ENCODE assay signal across 12 cellular contexts in the genomic region with DNA sequence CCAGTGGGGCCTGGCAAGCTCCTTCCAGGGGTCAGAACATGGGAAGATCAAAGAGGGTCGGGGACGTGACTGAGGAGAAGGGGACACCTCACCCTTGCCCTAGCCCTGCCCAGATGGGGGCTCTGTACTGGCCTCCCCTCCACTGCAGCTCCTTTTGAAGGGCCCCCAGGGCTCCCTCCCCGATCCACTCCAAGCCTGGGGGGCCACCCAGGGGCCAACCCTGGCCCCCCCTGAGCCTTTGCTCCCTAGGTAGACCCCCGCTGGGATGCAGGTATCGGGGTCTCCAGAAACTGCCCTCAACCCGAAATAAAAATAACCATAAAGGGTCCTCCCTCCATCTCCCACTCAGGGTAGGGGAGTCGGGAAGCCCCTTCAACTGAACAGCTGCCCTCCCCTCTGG. TPM values are rescaled to one million over a fixed set of nuclear protein-coding genes. Genes with fewer than 3 reads are reported as not detected.
DNase-seq lines count a peak whose midpoint lies in the region; ATAC-seq, FAIRE-seq and TF ChIP-seq lines count a peak whose summit lies in the region.
"Had no signal": no experiment of that assay in that cellular context is flagged by ENCODE, and none has a peak within 500 bp of the region (broad histone marks: within the 10 kb centered on the region; RNA-seq: fewer than 3 reads in every experiment).

No MANE protein-coding gene starts in this region.

- H3K4ac ChIP-seq in mesenchymal stem cell (ENCODE audit: low read depth in 1 of 2, low read length in 2 of 2): no peak overlapping the region
- no peak overlapping the region for H3K4ac ChIP-seq in neuronal stem cell (ENCODE audit: low read length)

- intact Hi-C loops in vagina (cut with DNase I): no loop called here

- H3K9me3 ChIP-seq in astrocyte (ENCODE audit: insufficient read depth, low read depth, low read length) (no peaks in the 10 kb centered on the region), mesenchymal stem cell (ENCODE audit: control insufficient read depth, low read length) (peaks cover 15% of the 10 kb centered on the region), neuronal stem cell (replicated peaks in 1 of 2; ENCODE audit: control insufficient read depth in 2 of 2, insufficient read depth in 1 of 2, low read depth in 1 of 2, low read length in 2 of 2) (peaks cover 6 to 14% of the 10 kb centered on the region in 2 donors), vagina (no peaks in the 10 kb centered on the region)

- H3K4me3 ChIP-seq in astrocyte (ENCODE audit: insufficient read depth, low read depth, low read length) (no peak overlapping the region), mesenchymal stem cell (ENCODE audit: insufficient read depth in 1 of 2, low read depth in 1 of 2, low read length in 2 of 2) (no peak overlapping the region), neuronal stem cell (ENCODE audit: low read length in 2 of 2) (no peak overlapping the region), vagina (no peak overlapping the region)
- H3K4me3 ChIP-seq: BLaER1 had no signal

- H3K4me1 Mint-ChIP-seq in astrocyte (ENCODE audit: low read depth, unreplicated experiment): peaks cover 23% of the 10 kb centered on the region

- no peak overlapping the region for H3K27ac ChIP-seq in astrocyte (ENCODE audit: low read depth, low read length)
- no peak overlapping the region for H3K27ac ChIP-seq in mesenchymal stem cell (ENCODE audit: low read length, poor library complexity, severe bottlenecking)
- no peak overlapping the region for H3K27ac ChIP-seq in neuronal stem cell (replicated peaks; ENCODE audit: low read length)
- H3K27ac ChIP-seq in vagina: peak overlapping the region; percentile 68
- H3K27ac ChIP-seq: BLaER1 had no signal

- no peak overlapping the region for H3K9ac ChIP-seq in astrocyte (ENCODE audit: low read length)
- H3K9ac ChIP-seq in mesenchymal stem cell (ENCODE audit: low read length): no peak overlapping the region
- no peak overlapping the region for H3K9ac ChIP-seq in neuronal stem cell (ENCODE audit: low read depth, low read length, poor library complexity)
- H3K9ac ChIP-seq: BLaER1 had no signal

- H3K4me3 Mint-ChIP-seq in astrocyte (ENCODE audit: unreplicated experiment): peak overlapping the region; percentile 40

- TF ChIP-seq POLR2A in vagina (IDR thresholded peaks at IDR 0.05): no peak

- FAIRE-seq in astrocyte (lab: Jason Lieb, UNC): no peak

- H3K36me3 ChIP-seq in astrocyte (ENCODE audit: insufficient read depth, low read length) (no peaks in the 10 kb centered on the region), mesenchymal stem cell (ENCODE audit: control insufficient read depth in 1 of 2, insufficient read depth in 2 of 2, low read depth in 1 of 2, low read length in 2 of 2) (no peaks in the 10 kb centered on the region), neuronal stem cell (replicated peaks in 1 of 2; ENCODE audit: control insufficient read depth in 2 of 2, insufficient read depth in 2 of 2, low read length in 2 of 2) (no peaks in the 10 kb centered on the region), vagina (no peaks in the 10 kb centered on the region)
- H3K36me3 ChIP-seq: BLaER1 had no signal

- H4K91ac ChIP-seq in mesenchymal stem cell (ENCODE audit: low read length): no peak overlapping the region
- H4K91ac ChIP-seq in neuronal stem cell (ENCODE audit: low read depth, low read length, poor library complexity): no peak overlapping the region

- H3K9me3 Mint-ChIP-seq in astrocyte (ENCODE audit: unreplicated experiment): peaks cover 15% of the 10 kb centered on the region

- no peaks in the 10 kb centered on the region for H4K20me1 ChIP-seq in astrocyte (ENCODE audit: insufficient read depth, low read length)

- H3K18ac ChIP-seq in mesenchymal stem cell (ENCODE audit: low read depth in 1 of 2, low read length in 2 of 2): no peak overlapping the region
- peak overlapping the region; percentile 67 for H3K18ac ChIP-seq in neuronal stem cell (ENCODE audit: low read length)

- H3K27me3 ChIP-seq in astrocyte (ENCODE audit: insufficient read depth, low read length) (no peaks in the 10 kb centered on the region), mesenchymal stem cell (ENCODE audit: control insufficient read depth in 1 of 2, insufficient read depth in 1 of 2, low read length in 2 of 2) (peaks cover 0 to 40% of the 10 kb centered on the region in 2 experiments), neuronal stem cell (ENCODE audit: control insufficient read depth in 3 of 3, insufficient read depth in 3 of 3, low read depth in 1 of 3, low read length in 3 of 3) (peaks cover 0 to 3% (median 0%) of the 10 kb centered on the region in 3 experiments), vagina (no peaks in the 10 kb centered on the region)

- H3K4me1 ChIP-seq in astrocyte (ENCODE audit: insufficient read depth, low read length) (peaks cover 24% of the 10 kb centered on the region), mesenchymal stem cell (ENCODE audit: control insufficient read depth, insufficient read depth, low read depth, low read length) (peaks cover 31% of the 10 kb centered on the region), neuronal stem cell (ENCODE audit: control insufficient read depth in 2 of 2, insufficient read depth in 1 of 2, low read depth in 1 of 2, low read length in 2 of 2) (peaks cover 28% of the 10 kb centered on the region in 2 donors), vagina (peaks cover 9% of the 10 kb centered on the region)
- H3K4me1 ChIP-seq: BLaER1 had no signal

- H2BK5ac ChIP-seq in mesenchymal stem cell (ENCODE audit: low read depth, low read length, poor library complexity, severe bottlenecking) (no peak overlapping the region), neuronal stem cell (ENCODE audit: low read length) (no peak overlapping the region)

- H2AFZ ChIP-seq in astrocyte (ENCODE audit: low read depth, low read length) (no peak overlapping the region), mesenchymal stem cell (ENCODE audit: low read depth, low read length) (no peak overlapping the region), neuronal stem cell (ENCODE audit: low read length) (no peak overlapping the region)

- TF ChIP-seq CTCF in astrocyte (IDR thresholded peaks at IDR 0.05; ENCODE audit: insufficient read depth, low read depth, low read length): no peak
- no peak for TF ChIP-seq CTCF in vagina (IDR thresholded peaks at IDR 0.05)

- peaks cover 2% of the 10 kb centered on the region for H3K36me3 Mint-ChIP-seq in astrocyte (ENCODE audit: low read depth, unreplicated experiment)

- H3K27me3 Mint-ChIP-seq in astrocyte (ENCODE audit: low read depth, unreplicated experiment): no peaks in the 10 kb centered on the region

- peak overlapping the region; percentile 73 for H2BK15ac ChIP-seq in mesenchymal stem cell (ENCODE audit: low read depth, poor library complexity, severe bottlenecking)
- peak overlapping the region; percentile 28 for H2BK15ac ChIP-seq in neuronal stem cell (ENCODE audit: low read length)

- no peak overlapping the region for H4K8ac ChIP-seq in mesenchymal stem cell (ENCODE audit: low read length)
- H4K8ac ChIP-seq in neuronal stem cell (ENCODE audit: low read depth, low read length): no peak overlapping the region

- H3K14ac ChIP-seq in mesenchymal stem cell (ENCODE audit: low read length in 2 of 2) (no peak overlapping the region), neuronal stem cell (ENCODE audit: low read length) (no peak overlapping the region)

- WGBS in mesenchymal stem cell: 92% methylated on average over 7 of the region's 7 CpGs
- no CpG with 5 or more reads among the region's 7 CpGs for WGBS in neuronal stem cell (ENCODE audit: extremely low coverage in 2 of 2, insufficient read length in 2 of 2, insufficient replicate concordance in 1 of 2), 2 donors

- H3K79me2 ChIP-seq in astrocyte (ENCODE audit: insufficient read depth, low read length): no peaks in the 10 kb centered on the region

- no peaks in the 10 kb centered on the region for H3K79me1 ChIP-seq in mesenchymal stem cell (replicated peaks; ENCODE audit: low read length, poor library complexity, severe bottlenecking)
- H3K79me1 ChIP-seq in neuronal stem cell (ENCODE audit: low read depth, low read length): no peaks in the 10 kb centered on the region

- H2BK12ac ChIP-seq in mesenchymal stem cell (ENCODE audit: low read length in 2 of 2): peak overlapping the region in 1 of 2 experiments; percentile 47
- H2BK12ac ChIP-seq in neuronal stem cell (ENCODE audit: low read length): peak overlapping the region; percentile 43

- DNase-seq in astrocyte (ENCODE audit: low read depth) (no peak), mesenchymal stem cell (no peak), neuronal stem cell (ENCODE audit: low spot score) (no peak), vagina (ENCODE audit: extremely low spot score in 2 of 2) (no peak)
- no peak for DNase-seq in activated T-cell treated with anti-CD3 and anti-CD28 coated beads, Interleukin-2, amount 50 U/mL, for 48 hours
- DNase-seq: 8988T, AML-193, DMS53, HCEC 1CT had no signal

- no peak overlapping the region for H3K27ac Mint-ChIP-seq in astrocyte (ENCODE audit: unreplicated experiment)

- H3K4me2 ChIP-seq in astrocyte (ENCODE audit: low read length) (no peak overlapping the region), mesenchymal stem cell (ENCODE audit: low read length, poor library complexity, severe bottlenecking) (no peak overlapping the region), neuronal stem cell (ENCODE audit: insufficient read depth, low read length, poor library complexity, severe bottlenecking) (no peak overlapping the region)
- H3K4me2 ChIP-seq: BLaER1 had no signal

- no peak overlapping the region for H3K23ac ChIP-seq in mesenchymal stem cell (ENCODE audit: low read length in 2 of 2)
- H3K23ac ChIP-seq in neuronal stem cell (ENCODE audit: low read depth, low read length, poor library complexity): no peak overlapping the region

- H2BK120ac ChIP-seq in mesenchymal stem cell (ENCODE audit: low read depth, low read length): no peak overlapping the region
- no peak overlapping the region for H2BK120ac ChIP-seq in neuronal stem cell (ENCODE audit: low read depth, low read length)

- H2AK5ac ChIP-seq in mesenchymal stem cell (ENCODE audit: low read length, severe bottlenecking): peak overlapping the region; percentile 87
- H2AK5ac ChIP-seq in neuronal stem cell (ENCODE audit: low read depth, low read length): peak overlapping the region; percentile 97

- ATAC-seq in GM19452 (IDR thresholded peaks at IDR 0.05; ENCODE audit: unreplicated experiment) (no peak), HG02970 (IDR thresholded peaks at IDR 0.05; ENCODE audit: low FRiP score, unreplicated experiment) (no peak)

RNA-seq across cellular contexts. Expression of a gene that starts 37.4 kb away (rescaled TPM):
- 0.11 and 0.38 TPM in 2 replicates for total RNA-seq in astrocyte
- 0.37 TPM for polyA plus RNA-seq in mesenchymal stem cell (2013, experiment 1 of 2)
- polyA plus RNA-seq in mesenchymal stem cell (2013, experiment 2 of 2): 0.44 TPM
- polyA plus RNA-seq in neuronal stem cell (2013, experiment 1 of 2): 8.9 TPM
- polyA plus RNA-seq in neuronal stem cell (2013, experiment 2 of 2): 9.1 TPM
- 0.98 TPM for total RNA-seq in vagina

RNA-seq across cellular contexts. Expression of a gene that starts 45.0 kb away (rescaled TPM):
- total RNA-seq in astrocyte: 117 and 140 TPM in 2 replicates
- polyA plus RNA-seq in mesenchymal stem cell (2013, experiment 1 of 2): 31.9 TPM
- polyA plus RNA-seq in mesenchymal stem cell (2013, experiment 2 of 2): 31.0 TPM
- polyA plus RNA-seq in neuronal stem cell (2013, experiment 1 of 2): 74.6 TPM
- 73.7 TPM for polyA plus RNA-seq in neuronal stem cell (2013, experiment 2 of 2)
- total RNA-seq in vagina: 264 TPM
